ENCODE assay signal across 19 cellular contexts in genomic region chr11:34157163-34157562, GRCh38. TPM values are rescaled to one million over a fixed set of nuclear protein-coding genes. Genes with fewer than 3 reads are reported as not detected.
DNase-seq lines count a peak whose midpoint lies in the region; ATAC-seq and TF ChIP-seq lines count a peak whose summit lies in the region.
"Had no signal": no experiment of that assay in that cellular context is flagged by ENCODE, and none has a peak within 500 bp of the region (broad histone marks: within the 10 kb centered on the region; RNA-seq: fewer than 3 reads in every experiment).

No MANE protein-coding gene starts in this region.

- TF ChIP-seq POLR2A in adrenal gland (IDR thresholded peaks at IDR 0.05) (no peak), sigmoid colon (IDR thresholded peaks at IDR 0.05) (no peak)

- H3K27me3 ChIP-seq in adrenal gland, result no peaks in the 10 kb centered on the region
- no peaks in the 10 kb centered on the region for H3K27me3 ChIP-seq in sigmoid colon
- H3K27me3 ChIP-seq: MG63 had no signal

- no peaks in the 10 kb centered on the region for H3K9me3 ChIP-seq in T-helper 17 cell (ENCODE audit: control insufficient read depth, low read length, poor library complexity, severe bottlenecking)
- H3K9me3 ChIP-seq in adrenal gland (replicated peaks in 1 of 3), result no peaks in the 10 kb centered on the region
- no peaks in the 10 kb centered on the region for H3K9me3 ChIP-seq in sigmoid colon
- H3K9me3 ChIP-seq: HAP-1, MG63 had no signal

- ATAC-seq in T-helper 17 cell, result no peak
- peak; percentile 82 for ATAC-seq in left lobe of liver
- no peak for ATAC-seq in GM18858 (IDR thresholded peaks at IDR 0.05; ENCODE audit: unreplicated experiment)

- TF ChIP-seq CTCF in adrenal gland (IDR thresholded peaks at IDR 0.05) (no peak), sigmoid colon (IDR thresholded peaks at IDR 0.05) (no peak)

- DNase-seq in T-helper 17 cell, result no peak
- peak in 5 of 7 donors; percentile 45 to 65 (median 54) for DNase-seq in adrenal gland
- DNase-seq in left lobe of liver (ENCODE audit: low spot score), result peak; percentile 85
- DNase-seq in sigmoid colon, result no peak
- no peak for DNase-seq in hepatic stellate cell (ENCODE audit: low spot score)
- no peak for DNase-seq in SHP77 (lab: John Stamatoyannopoulos, UW)
- DNase-seq: ACHN, GM23248, Kasumi-1, MG63, NCI-H1048, NCI-H1436 treated with DMSO at 0.1 percent for 48 hours, NCI-H2029 treated with DMSO at 0.1 percent for 48 hours, NCI-H2171, NCI-H526 had no signal

- H3K4me3 ChIP-seq in adrenal gland, result no peak overlapping the region
- no peak overlapping the region for H3K4me3 ChIP-seq in sigmoid colon
- H3K4me3 ChIP-seq: GM23248, HAP-1, MG63 had no signal

- H3K36me3 ChIP-seq in adrenal gland (replicated peaks in 1 of 2) (no peaks in the 10 kb centered on the region), sigmoid colon (peaks cover 0 to 13% (median 1%) of the 10 kb centered on the region in 4 donors)

- WGBS in adrenal gland, 4 donors, result 77 to 80% (median 77%) methylated on average over 2 to 9 of the region's 9 CpGs; no CpG with 5 or more reads in 1 of the 4 donors
- whole genome bisulfite sequencing in sigmoid colon, 2 donors, result 86 to 92% methylated on average over 9 of the region's 9 CpGs

- peak overlapping the region in 2 of 5 donors; percentile 8 to 10 for H3K27ac ChIP-seq in adrenal gland
- peak overlapping the region in 3 of 4 donors; percentile 3 to 33 (median 26) for H3K27ac ChIP-seq in sigmoid colon
- H3K27ac ChIP-seq: C4-2B, GM23248 had no signal

- H3K4me1 Mint-ChIP-seq in T-helper 17 cell, result peaks cover 7% of the 10 kb centered on the region

- intact Hi-C loops in adrenal gland (cut with DNase I) (no loop called here), sigmoid colon (cut with DNase I) (no loop called here)

- no peaks in the 10 kb centered on the region for H3K36me3 Mint-ChIP-seq in T-helper 17 cell (ENCODE audit: low read depth)

- TF ChIP-seq EP300 in sigmoid colon (IDR thresholded peaks at IDR 0.05), result no peak

- H3K4me3 Mint-ChIP-seq in T-helper 17 cell, result no peak overlapping the region
- H3K4me3 Mint-ChIP-seq: IgD-negative memory B cell had no signal

- H3K27ac Mint-ChIP-seq in T-helper 17 cell, result peak overlapping the region; percentile 57

- H3K27me3 Mint-ChIP-seq in T-helper 17 cell, result no peaks in the 10 kb centered on the region
- H3K27me3 Mint-ChIP-seq: IgD-negative memory B cell had no signal

- H3K4me1 ChIP-seq in adrenal gland (replicated peaks in 1 of 2), result peaks cover 3 to 4% of the 10 kb centered on the region in 2 donors
- H3K4me1 ChIP-seq in sigmoid colon, result peaks cover 0 to 29% (median 25%) of the 10 kb centered on the region in 4 donors
- H3K4me1 ChIP-seq: HAP-1 had no signal

RNA-seq across cellular contexts. Expression of gene NAT10, which starts 51.7 kb away (rescaled TPM):
- total RNA-seq in T-helper 17 cell (10 to 100 TPM; 53.0 to 59.1 TPM), adrenal gland (10 to 100 TPM; 16.8 to 53.7 (median 33.8) TPM), left lobe of liver (12.9 TPM), sigmoid colon (10 to 100 TPM; 13.2 to 28.0 (median 19.4) TPM)
- polyA plus RNA-seq in adrenal gland (10 to 100 TPM; 48.9 to 65.2 (median 49.9) TPM), sigmoid colon (10 to 100 TPM in 1 of 3 donors, 1 to 10 TPM in 2; 5.3 to 35.4 (median 7.2) TPM)

Comparison
In these comparisons a context has a peak if more than half of its experiments do, and no peak if none do; other contexts are left out.
1. DNase-seq: peak in adrenal gland (5 of 7) and left lobe of liver (single experiment); none in T-helper 17 cell (0 of 3), sigmoid colon (single experiment), hepatic stellate cell (single experiment) and SHP77 (0 of 2).